In the genomic region with DNA sequence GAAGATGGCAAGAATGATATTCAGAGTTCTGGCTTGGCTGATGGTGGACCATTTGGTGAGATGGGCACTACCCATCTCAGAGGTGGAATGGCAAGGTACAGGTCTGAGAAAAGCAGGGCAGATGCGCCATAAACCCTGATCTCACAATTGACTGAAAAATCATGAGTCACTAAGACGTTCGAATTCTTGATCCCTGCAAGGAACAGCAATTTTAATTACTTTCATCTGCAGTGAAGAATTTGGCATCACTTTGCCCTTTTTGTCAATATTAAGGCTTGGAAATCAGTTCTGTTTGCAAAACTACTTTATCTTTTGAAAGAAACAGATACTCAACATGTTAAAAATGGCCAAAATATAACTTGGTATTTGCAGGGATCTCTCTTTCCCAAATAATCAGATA, we compare ENCODE assay signal across 32 cellular contexts. TPM values are rescaled to one million over a fixed set of nuclear protein-coding genes. Genes with fewer than 3 reads are reported as not detected.
"Had no signal": no experiment of that assay in that cellular context is flagged by ENCODE, and none has a peak within 500 bp of the region (broad histone marks: within the 10 kb centered on the region; RNA-seq: fewer than 3 reads in every experiment).

No MANE protein-coding gene starts in this region.

- H3K4me1 Mint-ChIP-seq: activated CD4-positive, alpha-beta memory T cell treated with anti-CD3 and anti-CD28 coated beads, Interleukin-2, amount 10 ng/mL, durations not matched to agents 7 days and 5 days; activated CD4-positive, alpha-beta T cell treated with anti-CD3 and anti-CD28 coated beads for 36 hours; activated CD4-positive, alpha-beta T cell treated with anti-CD3 and anti-CD28 coated beads, Interleukin-2, amount 10 ng/mL, durations not matched to agents 7 days and 5 days; activated naive CD4-positive, alpha-beta T cell treated with anti-CD3 and anti-CD28 coated beads, Interleukin-2, amount 10 ng/mL, durations not matched to agents 7 days and 5 days had no signal

- H3K4me3 Mint-ChIP-seq: activated CD4-positive, alpha-beta memory T cell treated with anti-CD3 and anti-CD28 coated beads, Interleukin-2, amount 10 ng/mL, durations not matched to agents 7 days and 5 days; activated CD4-positive, alpha-beta T cell treated with anti-CD3 and anti-CD28 coated beads for 36 hours; activated CD4-positive, alpha-beta T cell treated with anti-CD3 and anti-CD28 coated beads, Interleukin-2, amount 10 ng/mL, durations not matched to agents 7 days and 5 days; activated naive CD4-positive, alpha-beta T cell treated with anti-CD3 and anti-CD28 coated beads, Interleukin-2, amount 10 ng/mL, durations not matched to agents 7 days and 5 days; activated naive CD8-positive, alpha-beta T cell treated with anti-CD3 and anti-CD28 coated beads, Interleukin-2, amount 10 ng/mL, durations not matched to agents 7 days and 5 days; activated T-cell treated with anti-CD3 and anti-CD28 coated beads, Interleukin-2, amount 50 U/mL, for 24 hours; activated T-cell treated with anti-CD3 and anti-CD28 coated beads, Interleukin-2, amount 50 U/mL, for 72 hours; brain had no signal

- H3K36me3 Mint-ChIP-seq: activated naive CD4-positive, alpha-beta T cell treated with anti-CD3 and anti-CD28 coated beads, Interleukin-2, amount 10 ng/mL, durations not matched to agents 7 days and 5 days; activated naive CD4-positive, alpha-beta T cell treated with anti-CD3 and anti-CD28 coated beads, Interleukin-2, amount 50 U/mL, for 72 hours; activated naive CD8-positive, alpha-beta T cell treated with anti-CD3 and anti-CD28 coated beads, Interleukin-2, amount 10 ng/mL, durations not matched to agents 7 days and 5 days; brain had no signal

- H3K27me3 Mint-ChIP-seq: activated naive CD4-positive, alpha-beta T cell treated with anti-CD3 and anti-CD28 coated beads, Interleukin-2, amount 10 ng/mL, durations not matched to agents 7 days and 5 days; brain had no signal

- H3K9me3 Mint-ChIP-seq: activated CD4-positive, alpha-beta memory T cell treated with anti-CD3 and anti-CD28 coated beads, Interleukin-2, amount 10 ng/mL, durations not matched to agents 7 days and 5 days; activated CD4-positive, alpha-beta T cell treated with anti-CD3 and anti-CD28 coated beads, Interleukin-2, amount 10 ng/mL, durations not matched to agents 7 days and 5 days; activated naive CD4-positive, alpha-beta T cell treated with anti-CD3 and anti-CD28 coated beads, Interleukin-2, amount 10 ng/mL, durations not matched to agents 7 days and 5 days; activated naive CD4-positive, alpha-beta T cell treated with anti-CD3 and anti-CD28 coated beads, Interleukin-2, amount 50 U/mL, for 72 hours; activated naive CD8-positive, alpha-beta T cell treated with anti-CD3 and anti-CD28 coated beads, Interleukin-2, amount 10 ng/mL, durations not matched to agents 7 days and 5 days; activated T-cell treated with anti-CD3 and anti-CD28 coated beads, Interleukin-2, amount 50 U/mL, for 24 hours; activated T-cell treated with anti-CD3 and anti-CD28 coated beads, Interleukin-2, amount 50 U/mL, for 72 hours; brain had no signal

- H3K27ac Mint-ChIP-seq: activated CD4-positive, alpha-beta memory T cell treated with anti-CD3 and anti-CD28 coated beads, Interleukin-2, amount 10 ng/mL, durations not matched to agents 7 days and 5 days; activated CD4-positive, alpha-beta T cell treated with anti-CD3 and anti-CD28 coated beads for 36 hours; activated CD4-positive, alpha-beta T cell treated with anti-CD3 and anti-CD28 coated beads, Interleukin-2, amount 10 ng/mL, durations not matched to agents 7 days and 5 days; activated naive CD4-positive, alpha-beta T cell treated with anti-CD3 and anti-CD28 coated beads, Interleukin-2, amount 10 ng/mL, durations not matched to agents 7 days and 5 days; activated naive CD4-positive, alpha-beta T cell treated with anti-CD3 and anti-CD28 coated beads, Interleukin-2, amount 50 U/mL, for 72 hours; activated naive CD8-positive, alpha-beta T cell treated with anti-CD3 and anti-CD28 coated beads, Interleukin-2, amount 10 ng/mL, durations not matched to agents 7 days and 5 days; activated T-cell treated with anti-CD3 and anti-CD28 coated beads, Interleukin-2, amount 50 U/mL, for 24 hours; activated T-cell treated with anti-CD3 and anti-CD28 coated beads, Interleukin-2, amount 50 U/mL, for 72 hours; brain had no signal

- DNase-seq: activated CD4-positive, alpha-beta memory T cell treated with anti-CD3 and anti-CD28 coated beads, Interleukin-2, amount 10 ng/mL, durations not matched to agents 7 days and 5 days; activated CD4-positive, alpha-beta T cell treated with anti-CD3 and anti-CD28 coated beads for 36 hours; activated CD4-positive, alpha-beta T cell treated with anti-CD3 and anti-CD28 coated beads, Interleukin-2, amount 10 ng/mL, durations not matched to agents 7 days and 5 days; activated CD4-positive, alpha-beta T cell treated with anti-CD3 and anti-CD28 coated beads, Interleukin-2, amount 50 U/mL, for 4 hours; activated CD4-positive, CD25-positive, alpha-beta regulatory T cell; activated CD4-positive, CD25-positive, alpha-beta regulatory T cell treated with anti-CD3 and anti-CD28 coated beads, Interleukin-2, amount 50 U/mL, for 72 hours; activated CD8-positive, alpha-beta memory T cell treated with anti-CD3 and anti-CD28 coated beads, Interleukin-2, amount 50 U/mL, for 48 hours; activated gamma-delta T cell; activated naive CD4-positive, alpha-beta T cell; activated naive CD4-positive, alpha-beta T cell treated with anti-CD3 and anti-CD28 coated beads, Interleukin-2, amount 10 ng/mL, durations not matched to agents 7 days and 5 days; activated naive CD8-positive, alpha-beta T cell treated with anti-CD3 and anti-CD28 coated beads, Interleukin-2, amount 10 ng/mL, durations not matched to agents 7 days and 5 days; activated T-cell treated with anti-CD3 and anti-CD28 coated beads for 4 hours; activated T-cell treated with anti-CD3 and anti-CD28 coated beads, Interleukin-2, amount 50 U/mL, for 24 hours; activated T-cell treated with anti-CD3 and anti-CD28 coated beads, Interleukin-2, amount 50 U/mL, for 72 hours; central memory CD4-positive, alpha-beta T cell; cerebellar nuclear complex; colonic mucosa; effector CD8-positive, alpha-beta T cell; esophagus squamous epithelium; foreskin keratinocyte; gastrocnemius medialis; glutamatergic neuron; heart left ventricle; T-helper 2 cell had no signal

- H3K4me3 ChIP-seq: ascending aorta, breast epithelium, cardiac muscle cell, colonic mucosa, esophagus squamous epithelium, gastrocnemius medialis, heart left ventricle had no signal

RNA-seq across cellular contexts. Expression of a gene that starts 38.1 kb away (rescaled TPM):
- total RNA-seq: activated CD4-positive, alpha-beta memory T cell treated with anti-CD3 and anti-CD28 coated beads, Interleukin-2, amount 10 ng/mL, durations not matched to agents 7 days and 5 days; activated CD4-positive, alpha-beta T cell treated with anti-CD3 and anti-CD28 coated beads for 36 hours; activated CD4-positive, alpha-beta T cell treated with anti-CD3 and anti-CD28 coated beads, Interleukin-2, amount 10 ng/mL, durations not matched to agents 7 days and 5 days; activated naive CD4-positive, alpha-beta T cell treated with anti-CD3 and anti-CD28 coated beads, Interleukin-2, amount 50 U/mL, for 72 hours; activated naive CD8-positive, alpha-beta T cell treated with anti-CD3 and anti-CD28 coated beads, Interleukin-2, amount 10 ng/mL, durations not matched to agents 7 days and 5 days; activated T-cell treated with anti-CD3 and anti-CD28 coated beads, Interleukin-2, amount 50 U/mL, for 72 hours; ascending aorta; cardiac muscle cell; dermis microvascular lymphatic vessel endothelial cell; endothelial cell of umbilical vein; foreskin keratinocyte; T-helper 1 cell treated with Interleukin-12 subunit alpha and Interleukin-12 subunit beta and Interleukin-4 antibody, amounts not matched to agents 30 ng/mL and 1 ng/mL, for 36 hours had no signal
